ENCODE assay signal across 12 cellular contexts in genomic region chr1:11485191-11485590, GRCh38. TPM values are rescaled to one million over a fixed set of nuclear protein-coding genes. Genes with fewer than 3 reads are reported as not detected.
DNase-seq lines count a peak whose midpoint lies in the region; ATAC-seq and TF ChIP-seq lines count a peak whose summit lies in the region.
"Had no signal": no experiment of that assay in that cellular context is flagged by ENCODE, and none has a peak within 500 bp of the region (broad histone marks: within the 10 kb centered on the region; RNA-seq: fewer than 3 reads in every experiment).

No MANE protein-coding gene starts in this region.

- H3K4me1 ChIP-seq in sigmoid colon = peaks cover 0 to 1% (median 0%) of the 10 kb centered on the region in 4 donors
- H3K4me1 ChIP-seq in upper lobe of right lung = no peaks in the 10 kb centered on the region
- H3K4me1 ChIP-seq: Peyer's patch had no signal

- TF ChIP-seq POLR2A in sigmoid colon (IDR thresholded peaks at IDR 0.05) = no peak

- no peak for ATAC-seq in upper lobe of right lung

- TF ChIP-seq EP300 in sigmoid colon (IDR thresholded peaks at IDR 0.05) = no peak

- peaks cover 16 to 79% (median 27%) of the 10 kb centered on the region in 3 donors for H3K27me3 ChIP-seq in sigmoid colon
- H3K27me3 ChIP-seq in upper lobe of right lung = peaks cover 38% of the 10 kb centered on the region
- H3K27me3 ChIP-seq: Peyer's patch had no signal

- H3K4me3 ChIP-seq in LNCaP clone FGC (ENCODE audit: low read depth, low read length) (no peak overlapping the region), sigmoid colon (no peak overlapping the region), upper lobe of right lung (no peak overlapping the region)
- H3K4me3 ChIP-seq: Peyer's patch had no signal

- no peaks in the 10 kb centered on the region for H3K9me3 ChIP-seq in sigmoid colon
- H3K9me3 ChIP-seq in upper lobe of right lung = no peaks in the 10 kb centered on the region
- H3K9me3 ChIP-seq: Peyer's patch had no signal

- peak; percentile 83 for DNase-seq in LNCaP clone FGC (ENCODE audit: low read depth)
- peak; percentile 82 for DNase-seq in NCI-H2171 treated with DMSO at 0.1 percent for 48 hours (lab: John Stamatoyannopoulos, UW)
- peak; percentile 37 for DNase-seq in RPMI8226
- peak; percentile 14 for DNase-seq in sigmoid colon
- no peak for DNase-seq in upper lobe of right lung
- DNase-seq in AG08396 (ENCODE audit: low spot score) = no peak
- DNase-seq in nucleus accumbens (lab: John Stamatoyannopoulos, UW) = no peak
- DNase-seq: DMS53, NCI-H1436 treated with DMSO at 0.1 percent for 48 hours, Peyer's patch, SHP77 treated with DMSO at 0.1 percent for 48 hours, T-helper 2 cell had no signal

- H3K36me3 ChIP-seq in sigmoid colon (no peaks in the 10 kb centered on the region), upper lobe of right lung (no peaks in the 10 kb centered on the region)
- H3K36me3 ChIP-seq: Peyer's patch had no signal

- no peak for TF ChIP-seq CTCF in LNCaP clone FGC (IDR thresholded peaks at IDR 0.05; ENCODE audit: control insufficient read depth, extremely low read depth, insufficient read depth)
- TF ChIP-seq CTCF in sigmoid colon (IDR thresholded peaks at IDR 0.05) = no peak
- no peak for TF ChIP-seq CTCF in upper lobe of right lung (IDR thresholded peaks at IDR 0.05)

- intact Hi-C loops in sigmoid colon (cut with DNase I) = no loop called here
- intact Hi-C loops in upper lobe of right lung (cut with DNase I) = no loop called here

- WGBS in sigmoid colon, 2 donors = 41 to 59% methylated on average over 6 of the region's 6 CpGs

- H3K27ac ChIP-seq in sigmoid colon = no peak overlapping the region
- H3K27ac ChIP-seq in upper lobe of right lung = no peak overlapping the region
- H3K27ac ChIP-seq: Peyer's patch had no signal

RNA-seq across cellular contexts. Expression of gene DISP3, which starts 6.2 kb away (rescaled TPM):
- under 1 TPM in 2 of 4 donors, not detected in 2; under 0.01 to 0.28 TPM for total RNA-seq in sigmoid colon
- under 1 TPM in 1 of 3 donors, not detected in 2; 0.16 TPM for polyA plus RNA-seq in sigmoid colon
- total RNA-seq in upper lobe of right lung = not detected

Comparison
In these comparisons a context has a peak if more than half of its experiments do, and no peak if none do; other contexts are left out.
1. DNase-seq: peak in LNCaP clone FGC (single experiment), NCI-H2171 treated with DMSO at 0.1 percent for 48 hours (single experiment), RPMI8226 (single experiment) and sigmoid colon (single experiment); none in upper lobe of right lung (single experiment), AG08396 (single experiment) and nucleus accumbens (0 of 56).